In genomic region chr2:46970334-46971288, GRCh38 we compare ENCODE assay signal across 8 cellular contexts. TPM values are rescaled to one million over a fixed set of nuclear protein-coding genes. Genes with fewer than 3 reads are reported as not detected.
DNase-seq lines count a peak whose midpoint lies in the region; ATAC-seq and TF ChIP-seq lines count a peak whose summit lies in the region.

No MANE protein-coding gene starts in this region.

- in situ Hi-C loops in Caki2 (cut with HindIII; ENCODE audit: low pct_unique_long_range_greater_than_20kb, low sequenced_read_pairs) = no loop called here

- ATAC-seq in effector memory CD8-positive, alpha-beta T cell (replicated peaks) = peak; percentile 31
- ATAC-seq in HG02973 (IDR thresholded peaks at IDR 0.05; ENCODE audit: unreplicated experiment) = no peak

- DNase-seq in Caki2 (ENCODE audit: low read depth) = peak; percentile 94
- peak; percentile 94 for DNase-seq in NOMO-1 treated with DMSO at 0.1 percent for 48 hours (lab: John Stamatoyannopoulos, UW; ENCODE audit: unreplicated experiment)
- DNase-seq in effector memory CD8-positive, alpha-beta T cell = no peak
- peak in 4 of 5 donors; percentile 59 to 66 (median 62) for DNase-seq in ovary
- no peak for DNase-seq in DMS153 treated with DMSO at 0.1 percent for 48 hours (lab: John Stamatoyannopoulos, UW; ENCODE audit: unreplicated experiment)
- no peak for DNase-seq in putamen (ENCODE audit: low spot score)
- no peak for DNase-seq in H7

- no peak for TF ChIP-seq CTCF in ovary (IDR thresholded peaks at IDR 0.05)

- H3K9me3 ChIP-seq in ovary = no peaks in the 10 kb centered on the region

- intact Hi-C loops in ovary (cut with DNase I) = no loop called here

- H3K4me1 Mint-ChIP-seq in effector memory CD8-positive, alpha-beta T cell (ENCODE audit: low read depth in 2 of 2) = peaks cover 16% of the 10 kb centered on the region in 2 donors

- TF ChIP-seq POLR2A in ovary (IDR thresholded peaks at IDR 0.05) = no peak

- H3K27me3 ChIP-seq in ovary (no peaks in the 10 kb centered on the region), H7 (ENCODE audit: control insufficient read depth, insufficient read depth, low read length) (no peaks in the 10 kb centered on the region)

- no peaks in the 10 kb centered on the region for H3K27me3 Mint-ChIP-seq in effector memory CD8-positive, alpha-beta T cell

- H3K4me3 Mint-ChIP-seq in effector memory CD8-positive, alpha-beta T cell = no peak overlapping the region

- 56 to 62% (median 60%) methylated on average over 13 of the region's 13 CpGs for WGBS in ovary, 3 donors

- H3K27ac ChIP-seq in ovary = peak overlapping the region; percentile 37 to 47

- no peaks in the 10 kb centered on the region for H3K36me3 ChIP-seq in ovary
- H3K36me3 ChIP-seq in H7 (replicated peaks; ENCODE audit: control insufficient read depth, insufficient read depth, low read length) = no peaks in the 10 kb centered on the region; the same call in 1 of the 2 replicates

- H3K9me3 Mint-ChIP-seq in effector memory CD8-positive, alpha-beta T cell = no peaks in the 10 kb centered on the region

- TF ChIP-seq EP300 in ovary (IDR thresholded peaks at IDR 0.05) = no peak

- peaks cover 35% of the 10 kb centered on the region for H3K36me3 Mint-ChIP-seq in effector memory CD8-positive, alpha-beta T cell (ENCODE audit: insufficient read depth)

- peak overlapping the region; percentile 35 to 83 for H3K27ac Mint-ChIP-seq in effector memory CD8-positive, alpha-beta T cell

- H3K4me1 ChIP-seq in ovary (ENCODE audit: insufficient read depth) = peaks cover 18% of the 10 kb centered on the region

- H3K4me3 ChIP-seq in ovary (no peak overlapping the region), H7 (ENCODE audit: insufficient read depth, low read depth, low read length) (no peak overlapping the region)

RNA-seq across cellular contexts. Expression of gene TTC7A, which starts 29.6 kb away (rescaled TPM):
- 20.3 and 22.3 TPM in 2 replicates for total RNA-seq in Caki2 (2014; rRNA removed; shearing (Covaris generic); ENCODE audit: low replicate concordance)
- 10 to 100 TPM; 10.6 to 27.4 (median 20.2) TPM for total RNA-seq in ovary
- polyA plus RNA-seq in ovary = 10 to 100 TPM in 1 of 2 donors, 1 to 10 TPM in 1; 5.3 to 11.9 TPM
- 14.5 and 17.4 TPM in 2 replicates for total RNA-seq in H7 (2014; rRNA removed; shearing (Covaris generic))

RNA-seq across cellular contexts. Expression of gene MCFD2, which starts 55.0 kb away (rescaled TPM):
- 135 and 173 TPM in 2 replicates for total RNA-seq in Caki2 (2014; rRNA removed; shearing (Covaris generic); ENCODE audit: low replicate concordance)
- total RNA-seq in ovary = 100 to 1,000 TPM in 6 of 7 donors, 10 to 100 TPM in 1; 62.8 to 176 (median 134) TPM
- 100 to 1,000 TPM in 1 of 2 donors, 10 to 100 TPM in 1; 65.8 to 145 TPM for polyA plus RNA-seq in ovary
- 65.5 and 76.3 TPM in 2 replicates for total RNA-seq in H7 (2014; rRNA removed; shearing (Covaris generic))

Comparison
In these comparisons a context has a peak if more than half of its experiments do, and no peak if none do; other contexts are left out.
1. DNase-seq: peak in Caki2 (single experiment), NOMO-1 treated with DMSO at 0.1 percent for 48 hours (single experiment) and ovary (4 of 5); none in effector memory CD8-positive, alpha-beta T cell (0 of 3), DMS153 treated with DMSO at 0.1 percent for 48 hours (single experiment), putamen (single experiment) and H7 (single experiment).